ENCODE assay signal across 9 cellular contexts in genomic region chr14:104691546-104692260, GRCh38. TPM values are rescaled to one million over a fixed set of nuclear protein-coding genes. Genes with fewer than 3 reads are reported as not detected.
DNase-seq lines count a peak whose midpoint lies in the region; ATAC-seq, FAIRE-seq and TF ChIP-seq lines count a peak whose summit lies in the region.
"Had no signal": no experiment of that assay in that cellular context is flagged by ENCODE, and none has a peak within 500 bp of the region (broad histone marks: within the 10 kb centered on the region; RNA-seq: fewer than 3 reads in every experiment).

No MANE protein-coding gene starts in this region.

- H3K27ac Mint-ChIP-seq in GM23338: no peak overlapping the region

- H4K20me1 ChIP-seq in GM23338 (replicated peaks; ENCODE audit: insufficient read depth) (peaks cover 5% of the 10 kb centered on the region; the same call in 1 of the 2 replicates), GM12878 (ENCODE audit: control insufficient read depth, insufficient read depth) (no peaks in the 10 kb centered on the region; the same call in 1 of the 2 replicates)

- H3K9me2 ChIP-seq in GM23338 (ENCODE audit: insufficient read depth): no peaks in the 10 kb centered on the region

- CTCF ChIA-PET in GM12878 (lab: Yijun Ruan, JAX): interaction anchor here (1.0 to 2.0 kb wide), 2 partner anchors 10 to 26 kb away, joined by 3 to 7 read pairs; no protein-coding TSS in a partner anchor

- in situ Hi-C loops in GM12878 (cut with MboI): no loop called here

- H3K9ac ChIP-seq in GM12878 (ENCODE audit: control insufficient read depth, insufficient read depth, low read length): no peak overlapping the region
- no peak overlapping the region for H3K9ac ChIP-seq in mucosa of rectum (ENCODE audit: low read depth in 1 of 2, low read length in 2 of 2)

- H3K36me3 ChIP-seq in ACC112 (ENCODE audit: insufficient read depth, low read length) (peaks cover 2% of the 10 kb centered on the region; the same call in 1 of the 2 replicates), GM23338 (ENCODE audit: insufficient read depth) (no peaks in the 10 kb centered on the region), GM12878 (ENCODE audit: control insufficient read depth in 2 of 2, insufficient read depth in 2 of 2, low read length in 1 of 2) (peaks cover 0 to 2% of the 10 kb centered on the region in 2 experiments; a peak in 2 of 4 replicates), mucosa of rectum (ENCODE audit: control insufficient read depth in 2 of 2, insufficient read depth in 2 of 2, low read length in 2 of 2) (peaks cover 5 to 11% of the 10 kb centered on the region in 2 donors)

- H3K9me3 ChIP-seq in GM12878 (replicated peaks; ENCODE audit: control insufficient read depth, insufficient read depth, low read length) (no peaks in the 10 kb centered on the region), mucosa of rectum (ENCODE audit: control insufficient read depth in 2 of 2, low read length in 2 of 2) (no peaks in the 10 kb centered on the region)

- H3K27ac ChIP-seq in ACC112 (ENCODE audit: low read depth, low read length) (no peak overlapping the region), GM23338 (ENCODE audit: low read depth) (no peak overlapping the region), GM12878 (ENCODE audit: control insufficient read depth, insufficient read depth) (no peak overlapping the region), mucosa of rectum (ENCODE audit: low read depth in 2 of 2, low read length in 2 of 2) (peak overlapping the region in 1 of 2 donors; percentile 92)

- intact Hi-C loops in GM12878 (cut with micrococcal nuclease; ENCODE audit: unreplicated experiment): no loop called here

- 0 out of 2 replicates have a peak, but pooled peaks cover 5% of the 10 kb centered on the region for H3F3A ChIP-seq in GM23338 (replicated peaks; ENCODE audit: low read depth)

- H3K4me1 ChIP-seq in ACC112 (ENCODE audit: control insufficient read depth, insufficient read depth, low read length, unreplicated experiment) (peaks cover 56% of the 10 kb centered on the region), GM23338 (ENCODE audit: insufficient read depth) (peaks cover 39% of the 10 kb centered on the region), GM12878 (ENCODE audit: control insufficient read depth, insufficient read depth, low read length) (peaks cover 27% of the 10 kb centered on the region), mucosa of rectum (ENCODE audit: control insufficient read depth in 2 of 2, insufficient read depth in 2 of 2, low read length in 2 of 2) (peaks cover 55 to 56% of the 10 kb centered on the region in 2 donors)

- no peaks in the 10 kb centered on the region; the same call in 2 of the 3 replicates for H3K9me3 Mint-ChIP-seq in GM23338

- TF ChIP-seq RAD21 in GM12878 (IDR thresholded peaks at IDR 0.05; ENCODE audit: insufficient read depth, low read depth, low read length): no peak

- FAIRE-seq in GM12878 (lab: Jason Lieb, UNC): no peak
- FAIRE-seq: colon had no signal

- H2AFZ ChIP-seq in ACC112 (ENCODE audit: low read length, unreplicated experiment) (no peak overlapping the region), GM23338 (no peak overlapping the region), GM12878 (ENCODE audit: control insufficient read depth, low read depth, low read length) (no peak overlapping the region)

- RAD21 ChIA-PET in GM12878 (lab: Charles Lee; ENCODE audit: unreplicated experiment): no interaction called here

- TF ChIP-seq POLR2A in GM12878 (IDR thresholded peaks at IDR 0.05; ENCODE audit: low read depth, low read length): no peak

- H3K4me2 ChIP-seq in GM23338 (peak overlapping the region; percentile 95; the same call in 1 of the 2 replicates), GM12878 (ENCODE audit: control insufficient read depth, insufficient read depth) (0 out of 2 replicates have a peak overlapping the region, but pooled peaks have one; percentile 17)

- H3K27me3 ChIP-seq in ACC112 (ENCODE audit: insufficient read depth, low read length) (no peaks in the 10 kb centered on the region), GM23338 (ENCODE audit: insufficient read depth) (no peaks in the 10 kb centered on the region), GM12878 (replicated peaks in 1 of 2; ENCODE audit: control insufficient read depth in 2 of 2, insufficient read depth in 2 of 2, low read length in 1 of 2) (no peaks in the 10 kb centered on the region), mucosa of rectum (ENCODE audit: control insufficient read depth in 2 of 2, insufficient read depth in 2 of 2, low read length in 2 of 2) (no peaks in the 10 kb centered on the region)

- H3K4me1 Mint-ChIP-seq in GM23338: peaks cover 32% of the 10 kb centered on the region

- SMC1A ChIA-PET in GM12878 (lab: Charles Lee; ENCODE audit: uncharacterized antibody, unreplicated experiment): no interaction called here

- TF ChIP-seq CTCF in GM23338 (conservative IDR thresholded peaks at IDR 0.05; ENCODE audit: low read depth in 2 of 2): no peak
- no peak for TF ChIP-seq CTCF in GM12878 (IDR thresholded peaks at IDR 0.05 in 2 of 3, conservative IDR thresholded peaks at IDR 0.05 in 1 of 3; ENCODE audit: control insufficient read depth in 2 of 3, extremely low read depth in 1 of 3, insufficient read depth in 1 of 3, low read depth in 3 of 3, low read length in 3 of 3)

- no peak for DNase-seq in GM23338 (ENCODE audit: low spot score)
- no peak for DNase-seq in GM12878 (ENCODE audit: low read depth, low spot score)
- no peak for DNase-seq in occipital lobe (lab: John Stamatoyannopoulos, UW)
- DNase-seq in cerebellar cortex (ENCODE audit: low spot score): no peak
- no peak for DNase-seq in NCI-H526 treated with DMSO at 0.1 percent for 48 hours (lab: John Stamatoyannopoulos, UW)

- no TSS peak for BruUV-seq in GM12878 (replicated peaks; lab: Mats Ljungman, UMichigan)

- H3K79me2 ChIP-seq in ACC112 (ENCODE audit: control insufficient read depth, insufficient read depth, low read length, unreplicated experiment) (peaks cover 73% of the 10 kb centered on the region), GM23338 (replicated peaks; ENCODE audit: insufficient read depth) (peaks cover 46% of the 10 kb centered on the region), GM12878 (ENCODE audit: control insufficient read depth, insufficient read depth, low read length) (peaks cover 31% of the 10 kb centered on the region)

- H3K27me3 Mint-ChIP-seq in GM23338 (ENCODE audit: insufficient read depth, low read depth, poor library complexity): peaks cover 20% of the 10 kb centered on the region

- peak overlapping the region; percentile 71; the same call in 1 of the 3 replicates for H3K4me3 Mint-ChIP-seq in GM23338

- TF ChIP-seq EP300 in GM12878 (IDR thresholded peaks at IDR 0.05; ENCODE audit: borderline replicate concordance in 1 of 2, control insufficient read depth in 1 of 2, low read depth in 2 of 2, low read length in 2 of 2): no peak

- POLR2A ChIA-PET in GM12878 (lab: Charles Lee): interaction anchor here (1.4 kb wide), 1 partner anchor 11 kb away, joined by 3 read pairs; no protein-coding TSS in a partner anchor

- 93% methylated on average over 19 of the region's 19 CpGs for whole genome bisulfite sequencing in GM12878 (ENCODE audit: insufficient coverage, insufficient replicate concordance, low lambda C conversion rate, missing lambda C conversion rate)

- H3K36me3 Mint-ChIP-seq in GM23338 (ENCODE audit: low read depth): peaks cover 4% of the 10 kb centered on the region; the same call in 1 of the 3 replicates

- H3K4me3 ChIP-seq in ACC112 (ENCODE audit: low read depth, low read length): peak overlapping the region; percentile 100
- no peak overlapping the region for H3K4me3 ChIP-seq in GM23338
- no peak overlapping the region for H3K4me3 ChIP-seq in GM12878
- peak overlapping the region; percentile 81 to 88 for H3K4me3 ChIP-seq in mucosa of rectum (ENCODE audit: low read length in 2 of 2)

- ATAC-seq in GM23338 (no peak), GM12878 (no peak), HG03469 (IDR thresholded peaks at IDR 0.05; ENCODE audit: unreplicated experiment) (no peak)

RNA-seq across cellular contexts. Expression of gene INF2, which starts 2.3 kb away (rescaled TPM):
- 52.4 and 75.5 TPM in 2 replicates for total RNA-seq in GM23338 (2014; rRNA removed; shearing (Covaris generic))
- polyA plus RNA-seq in GM23338 (2016; fragmentation: Nextera tagmentation; extraction: Ambion mirVana): 36.7 and 37.2 TPM in 2 replicates
- total RNA-seq in GM12878 (2013; cell fraction: nucleolus; rRNA removed): 37.0 and 50.2 TPM in 2 replicates
- 16.3 and 21.1 TPM in 2 replicates for total RNA-seq in GM12878 (2014; rRNA removed)
- total RNA-seq in GM12878 (2014; rRNA removed; fragmentation: Illumina TruSeq; extraction: Trizol): 5.7 and 5.8 TPM in 2 replicates
- 42.7 and 43.2 TPM in 2 replicates for total RNA-seq in GM12878 (2021)
- 3.7 TPM for polyA plus RNA-seq in GM12878 (2011; ENCODE audit: low read depth)
- polyA plus RNA-seq in GM12878 (2011; rRNA removed): 3.8 and 7.6 TPM in 2 replicates
- 10.7 and 17.5 TPM in 2 replicates for polyA plus RNA-seq in GM12878 (2011; cell fraction: cytosol; rRNA removed)
- polyA plus RNA-seq in GM12878 (2011; cell fraction: nucleus; rRNA removed): 60.3 and 71.2 TPM in 2 replicates
- polyA plus RNA-seq in GM12878 (2012): 14.3 and 21.6 TPM in 2 replicates
- 2.7 and 5.3 TPM in 2 replicates for polyA plus RNA-seq in GM12878 (2014; fragmentation: Illumina TruSeq; extraction: Trizol)
- polyA plus RNA-seq in GM12878 (2014; fragmentation: Nextera tagmentation; extraction: Ambion mirVana): 1 to 10 TPM in 1 of 2 experiments, under 1 TPM in 1; 0.72 to 2.1 TPM
- 28.2 and 33.9 TPM in 2 replicates for polyA plus RNA-seq in GM12878 (2014; rRNA removed)
- 1 to 10 TPM; 8.9 to 9.1 TPM for polyA plus RNA-seq in GM12878 (2016; fragmentation: Nextera tagmentation; extraction: Ambion mirVana)
- polyA minus RNA-seq in GM12878 (2011; rRNA and poly(A)+ RNA removed): 6.9 and 11.0 TPM in 2 replicates
- 4.5 and 10.3 TPM in 2 replicates for polyA minus RNA-seq in GM12878 (2011; cell fraction: cytosol; rRNA and poly(A)+ RNA removed)
- polyA minus RNA-seq in GM12878 (2011; cell fraction: nucleus; rRNA and poly(A)+ RNA removed): 9.9 and 14.4 TPM in 2 replicates
- 8.4 TPM for total RNA-seq in occipital lobe

RNA-seq across cellular contexts. Expression of gene ADSS1, which starts 32.3 kb away (rescaled TPM):
- 4.3 and 11.6 TPM in 2 replicates for total RNA-seq in GM23338 (2014; rRNA removed; shearing (Covaris generic))
- polyA plus RNA-seq in GM23338 (2016; fragmentation: Nextera tagmentation; extraction: Ambion mirVana): 9.5 and 12.4 TPM in 2 replicates
- 0.96 TPM in 1 of 2 replicates, not detected in the other for total RNA-seq in GM12878 (2013; cell fraction: nucleolus; rRNA removed)
- total RNA-seq in GM12878 (2014; rRNA removed): not detected in 2 replicates
- total RNA-seq in GM12878 (2014; rRNA removed; fragmentation: Illumina TruSeq; extraction: Trizol): not detected in 2 replicates
- total RNA-seq in GM12878 (2021): 0.28 TPM in 1 of 2 replicates, not detected in the other
- not detected for polyA plus RNA-seq in GM12878 (2011; ENCODE audit: low read depth)
- polyA plus RNA-seq in GM12878 (2011; rRNA removed): 0.19 and 0.39 TPM in 2 replicates
- 0.08 and 0.21 TPM in 2 replicates for polyA plus RNA-seq in GM12878 (2011; cell fraction: cytosol; rRNA removed)
- polyA plus RNA-seq in GM12878 (2011; cell fraction: nucleus; rRNA removed): 0.87 and 1.3 TPM in 2 replicates
- 0.22 and 0.65 TPM in 2 replicates for polyA plus RNA-seq in GM12878 (2012)
- 0.12 TPM in 1 of 2 replicates, not detected in the other for polyA plus RNA-seq in GM12878 (2014; fragmentation: Illumina TruSeq; extraction: Trizol)
- under 1 TPM in 1 of 2 experiments, not detected in 1; 0.11 TPM for polyA plus RNA-seq in GM12878 (2014; fragmentation: Nextera tagmentation; extraction: Ambion mirVana)
- 0.45 TPM in 1 of 2 replicates, not detected in the other for polyA plus RNA-seq in GM12878 (2014; rRNA removed)
- polyA plus RNA-seq in GM12878 (2016; fragmentation: Nextera tagmentation; extraction: Ambion mirVana): not detected
- polyA minus RNA-seq in GM12878 (2011; rRNA and poly(A)+ RNA removed): 0.10 TPM in 1 of 2 replicates, not detected in the other
- polyA minus RNA-seq in GM12878 (2011; cell fraction: cytosol; rRNA and poly(A)+ RNA removed): not detected in 2 replicates
- 0.38 TPM in 1 of 2 replicates, not detected in the other for polyA minus RNA-seq in GM12878 (2011; cell fraction: nucleus; rRNA and poly(A)+ RNA removed)
- 4.8 TPM for total RNA-seq in occipital lobe

Comparison
In these comparisons a context has a peak if more than half of its experiments do, and no peak if none do; other contexts are left out.
1. H3K4me3 ChIP-seq: peak in ACC112 (single experiment) and mucosa of rectum (2 of 2); none in GM23338 (single experiment) and GM12878 (single experiment).